Comparison of ENCODE assay signal across 11 cellular contexts in the genomic region with DNA sequence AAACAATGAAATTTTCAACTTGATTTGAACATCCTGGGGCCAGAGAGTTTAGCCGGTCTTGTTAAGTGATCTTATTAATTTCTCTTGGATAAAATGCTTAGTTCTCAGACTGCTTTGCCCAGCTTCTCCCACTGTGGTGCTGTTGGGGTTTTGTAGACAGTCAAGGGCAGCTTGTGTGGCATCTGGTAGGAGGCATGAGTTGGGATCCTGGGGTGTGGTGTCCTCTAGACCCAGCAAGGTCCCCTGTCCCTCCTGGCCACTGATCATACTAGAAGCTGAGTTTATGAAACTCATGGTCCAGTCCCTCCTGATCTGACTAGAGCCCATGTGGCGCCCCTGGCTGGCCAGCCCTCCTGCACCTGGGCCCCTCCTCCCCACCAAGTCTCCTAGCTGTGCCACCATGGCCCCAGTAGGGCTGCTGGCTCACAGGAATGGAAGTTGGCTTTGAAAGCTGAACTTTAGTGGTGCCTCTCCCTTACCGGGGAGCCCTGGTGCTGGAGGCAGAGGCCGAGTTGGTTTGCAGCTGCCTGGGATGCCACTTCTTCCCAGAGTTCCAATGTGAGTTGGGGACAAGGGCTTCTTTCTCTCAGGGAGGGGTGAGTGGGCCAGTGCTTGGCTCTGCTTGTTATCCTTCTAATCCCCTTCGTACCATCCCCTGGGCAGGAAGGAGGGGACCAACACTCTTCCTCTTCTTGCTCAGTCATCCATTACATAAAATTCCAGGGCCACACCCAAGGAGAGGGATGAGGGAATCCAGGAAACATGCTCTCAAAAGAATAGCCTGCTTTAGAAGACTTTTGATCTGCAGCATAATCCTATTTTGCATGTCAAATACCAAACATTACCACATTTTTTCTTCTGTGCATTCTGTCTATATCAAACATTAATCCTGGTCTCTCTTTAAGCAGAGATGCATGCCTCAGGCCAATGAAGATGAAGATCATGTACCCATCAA. TPM values are rescaled to one million over a fixed set of nuclear protein-coding genes. Genes with fewer than 3 reads are reported as not detected.
A peak's percentile ranks its signal among the peaks of the same experiment; 100 is the strongest.
DNase-seq lines count a peak whose midpoint lies in the region; ATAC-seq, FAIRE-seq and TF ChIP-seq lines count a peak whose summit lies in the region.
"Had no signal": no experiment of that assay in that cellular context is flagged by ENCODE, and none has a peak within 500 bp of the region (broad histone marks: within the 10 kb centered on the region; RNA-seq: fewer than 3 reads in every experiment).

No MANE protein-coding gene starts in this region.

- peak overlapping the region in 1 of 3 experiments; percentile 3 for H3K4me3 Mint-ChIP-seq in nephron

- POLR2A ChIA-PET in H1 (lab: Charles Lee; ENCODE audit: partially characterized antibody): interaction anchor here (0.6 to 2.2 kb wide), 5 partner anchors 20 to 767 kb away, joined by 3 to 8 read pairs (median 3); a partner anchor contains a TSS

- peaks cover 9% of the 10 kb centered on the region for H3K27me3 Mint-ChIP-seq in nephron (ENCODE audit: low read depth)

- no peak overlapping the region for H4K91ac ChIP-seq in H1 (replicated peaks; ENCODE audit: insufficient read length, low read length)

- ATAC-seq in right cardiac atrium (no peak), Right ventricle myocardium superior (ENCODE audit: poor library complexity) (no peak), HG03432 (IDR thresholded peaks at IDR 0.05; ENCODE audit: unreplicated experiment) (no peak), GM18870 (IDR thresholded peaks at IDR 0.05; ENCODE audit: unreplicated experiment) (no peak)

- H3K9me3 Mint-ChIP-seq in nephron: no peaks in the 10 kb centered on the region
- H3K9me3 Mint-ChIP-seq: activated naive CD4-positive, alpha-beta T cell treated with anti-CD3 and anti-CD28 coated beads, Interleukin-2, amount 50 U/mL, for 72 hours had no signal

- no peak overlapping the region for H2BK120ac ChIP-seq in H1 (replicated peaks; ENCODE audit: low read depth, low read length)

- no peaks in the 10 kb centered on the region for H3K36me3 Mint-ChIP-seq in nephron (ENCODE audit: low read depth)
- H3K36me3 Mint-ChIP-seq: activated naive CD4-positive, alpha-beta T cell treated with anti-CD3 and anti-CD28 coated beads, Interleukin-2, amount 50 U/mL, for 72 hours had no signal

- H3K23me2 ChIP-seq in H1 (ENCODE audit: low read depth, low read length): no peaks in the 10 kb centered on the region

- no peaks in the 10 kb centered on the region for H3K79me1 ChIP-seq in H1 (ENCODE audit: low read depth, low read length)

- no peak overlapping the region for H2AFZ ChIP-seq in H1 (ENCODE audit: low read length)

- no peak overlapping the region for H4K5ac ChIP-seq in H1 (ENCODE audit: insufficient read length, low read depth, low read length)

- CTCF ChIA-PET in H1 (lab: Charles Lee; ENCODE audit: partially characterized antibody): interaction anchor here (0.6 to 12.3 kb wide), 18 partner anchors 15 to 655 kb away, joined by 3 to 137 read pairs (median 15); no protein-coding TSS in a partner anchor

- peak overlapping the region; percentile 23 to 62 (median 34) for H3K27ac Mint-ChIP-seq in nephron
- H3K27ac Mint-ChIP-seq: activated naive CD4-positive, alpha-beta T cell treated with anti-CD3 and anti-CD28 coated beads, Interleukin-2, amount 50 U/mL, for 72 hours had no signal

- no peaks in the 10 kb centered on the region for H3K79me2 ChIP-seq in H1 (ENCODE audit: control insufficient read depth in 1 of 2, insufficient read depth in 2 of 2, low read length in 2 of 2)

- H2AK5ac ChIP-seq in H1 (ENCODE audit: low read depth, low read length): no peak overlapping the region

- H3K9me3 ChIP-seq in right cardiac atrium (ENCODE audit: control insufficient read depth, low read length) (no peaks in the 10 kb centered on the region), H1 (ENCODE audit: insufficient read depth in 2 of 2, low read depth in 1 of 2, low read length in 1 of 2) (no peaks in the 10 kb centered on the region)
- H3K9me3 ChIP-seq: lower lobe of right lung had no signal

- H2BK5ac ChIP-seq in H1 (ENCODE audit: low read depth, low read length): no peak overlapping the region

- H2BK15ac ChIP-seq in H1 (ENCODE audit: low read length): no peak overlapping the region

- no peaks in the 10 kb centered on the region for H4K20me1 ChIP-seq in H1 (replicated peaks in 1 of 2; ENCODE audit: control insufficient read depth in 1 of 2, insufficient read depth in 2 of 2, low read length in 2 of 2)

- H3K18ac ChIP-seq in H1 (ENCODE audit: extremely low read depth, low read length): no peak overlapping the region

- H2BK20ac ChIP-seq in H1 (ENCODE audit: low read length): no peak overlapping the region

- H3K23ac ChIP-seq in H1 (ENCODE audit: insufficient read length): no peak overlapping the region

- H3K4me2 ChIP-seq in H1 (ENCODE audit: insufficient read depth in 1 of 2, low read depth in 2 of 2, low read length in 2 of 2): no peak overlapping the region

- no peak for FAIRE-seq in H1 (lab: Jason Lieb, UNC)

- H2BK12ac ChIP-seq in H1 (ENCODE audit: low read depth, low read length): 0 out of 2 replicates have a peak overlapping the region, but pooled peaks have one; percentile 23

- 0 out of 2 replicates have a peak overlapping the region, but pooled peaks have one; percentile 53 for H4K8ac ChIP-seq in H1 (ENCODE audit: extremely low read depth, insufficient read depth, low read length)

- H3K36me3 ChIP-seq in H1 (ENCODE audit: control insufficient read depth in 2 of 4, insufficient read depth in 4 of 4, low read length in 3 of 4): no peaks in the 10 kb centered on the region
- H3K36me3 ChIP-seq: lower lobe of right lung, WERI-Rb-1 had no signal

- H3K27ac ChIP-seq in right cardiac atrium (ENCODE audit: low read length) (peak overlapping the region; percentile 13), H1 (ENCODE audit: low read depth, low read length) (no peak overlapping the region)
- H3K27ac ChIP-seq: lower lobe of right lung, WERI-Rb-1 had no signal

- no peak overlapping the region for H3K14ac ChIP-seq in H1 (ENCODE audit: insufficient read length)

- no peak overlapping the region for H3K4me3 ChIP-seq in right cardiac atrium (ENCODE audit: low read length)
- no peak overlapping the region for H3K4me3 ChIP-seq in H1 (ENCODE audit: extremely low read depth in 1 of 4, insufficient read depth in 2 of 4, low read depth in 3 of 4, low read length in 4 of 4)
- H3K4me3 ChIP-seq: lower lobe of right lung had no signal

- intact Hi-C loops in right cardiac atrium (cut with DNase I): loop anchor here (2.0 to 10.0 kb wide), 8 partner anchors 105 to 715 kb away; a partner anchor contains a TSS
- intact Hi-C loops in Right ventricle myocardium superior (cut with DNase I): loop anchor here (5.0 to 10.0 kb wide), 3 partner anchors 397 to 712 kb away; a partner anchor contains a TSS

- DNase-seq in right cardiac atrium (no peak), Right ventricle myocardium superior (no peak), H1 (ENCODE audit: low read depth in 1 of 2, low spot score in 2 of 2) (peak in 1 of 2 experiments; percentile 36), SHP77 treated with DMSO at 0.1 percent for 48 hours (lab: John Stamatoyannopoulos, UW) (no peak)
- no peak for DNase-seq in effector CD4-positive, alpha-beta T cell

- no peak overlapping the region for H3K4ac ChIP-seq in H1 (replicated peaks; ENCODE audit: insufficient read length, low read depth, low read length)

- no peak for TF ChIP-seq EP300 in H1 (IDR thresholded peaks at IDR 0.05; ENCODE audit: borderline replicate concordance in 1 of 2, low read depth in 2 of 2, low read length in 2 of 2)

- WGBS in right cardiac atrium: 62% methylated on average over 5 of the region's 5 CpGs
- 86% methylated on average over 5 of the region's 5 CpGs; no CpG with 5 or more reads in 1 of the 2 experiments for WGBS in H1 (ENCODE audit: extremely low coverage in 1 of 2, insufficient coverage in 1 of 2, insufficient read length in 1 of 2, insufficient replicate concordance in 2 of 2, low coverage in 1 of 2, low lambda C conversion rate in 2 of 2, missing lambda C conversion rate in 1 of 2), 2 experiments

- H3K4me1 ChIP-seq in right cardiac atrium (ENCODE audit: control insufficient read depth, insufficient read depth, low read length): no peaks in the 10 kb centered on the region
- H3K4me1 ChIP-seq in H1 (replicated peaks in 1 of 4; ENCODE audit: control insufficient read depth in 3 of 4, insufficient read depth in 4 of 4, low read length in 3 of 4): no peaks in the 10 kb centered on the region; a peak in 2 of 7 replicates

- TF ChIP-seq RAD21 in H1 (IDR thresholded peaks at IDR 0.05 in 1 of 2, conservative IDR thresholded peaks at IDR 0.05 in 1 of 2; ENCODE audit: low read depth in 2 of 2, low read length in 2 of 2): no peak

- no peak overlapping the region for H3K56ac ChIP-seq in H1 (replicated peaks; ENCODE audit: insufficient read length, low read depth, low read length)

- no peak for TF ChIP-seq POLR2A in H1 (IDR thresholded peaks at IDR 0.05; ENCODE audit: control extremely low read depth in 1 of 2, low read depth in 2 of 2, low read length in 2 of 2)

- H3K4me1 Mint-ChIP-seq in nephron: peaks cover 24% of the 10 kb centered on the region

- no peaks in the 10 kb centered on the region for H3K27me3 ChIP-seq in right cardiac atrium (ENCODE audit: control insufficient read depth, insufficient read depth)
- peaks cover 0 to 9% (median 5%) of the 10 kb centered on the region in 4 experiments; a peak in 5 of 7 replicates for H3K27me3 ChIP-seq in H1 (replicated peaks in 1 of 4; ENCODE audit: control insufficient read depth in 3 of 4, extremely low read depth in 1 of 4, insufficient read depth in 3 of 4, low read length in 3 of 4)

- TF ChIP-seq CTCF in H1 (IDR thresholded peaks at IDR 0.05; ENCODE audit: control extremely low read depth in 1 of 3, insufficient read depth in 1 of 3, low read depth in 1 of 3, low read length in 3 of 3) (no peak), nephron (IDR thresholded peaks at IDR 0.05; ENCODE audit: unreplicated experiment in 3 of 3) (no peak)

- no peak overlapping the region for H3K9ac ChIP-seq in H1 (replicated peaks in 1 of 4; ENCODE audit: extremely low read depth in 1 of 4, low read depth in 3 of 4, low read length in 3 of 4)

TF ChIP-seq in H1, 55 proteins besides CTCF, POLR2A, EP300 and RAD21 (continues in another document):
- TF ChIP-seq SP1 (IDR thresholded peaks at IDR 0.05; ENCODE audit: low read depth, low read length) (no peak), CTBP2 (IDR thresholded peaks at IDR 0.05; ENCODE audit: borderline replicate concordance, insufficient read depth, insufficient read length, low read length) (no peak)

RNA-seq across cellular contexts. Expression of a gene that starts 37.5 kb away (rescaled TPM):
- total RNA-seq in right cardiac atrium (1 to 10 TPM; 3.5 to 5.9 (median 5.0) TPM), Right ventricle myocardium superior (2.3 TPM)
- polyA plus RNA-seq in right cardiac atrium (4.6 TPM), H1 (2011; rRNA removed) (7.0 and 9.5 TPM in 2 replicates)
- 2.5 and 3.2 TPM in 2 replicates for total RNA-seq in H1 (2021; fragmentation: NEBNext Ultra II Directional; extraction: Animal tissue kit (Norgen Biotek cat#: 25700))
- 5.4 TPM for polyA plus RNA-seq in H1 (2011; cell fraction: cytosol; rRNA removed)
- polyA plus RNA-seq in H1 (2011; cell fraction: nucleus; rRNA removed): 12.8 TPM
- 2.2 to 6.4 TPM (median 4.5 TPM) in 4 replicates for polyA plus RNA-seq in H1 (2012, experiment 1 of 2)
- polyA plus RNA-seq in H1 (2012, experiment 2 of 2): 2.6 TPM
- 1.8 TPM for polyA plus RNA-seq in H1 (2013, experiment 1 of 2)
- polyA plus RNA-seq in H1 (2013, experiment 2 of 2): 1.7 TPM
- polyA minus RNA-seq in H1 (2011; rRNA and poly(A)+ RNA removed): 3.3 and 5.6 TPM in 2 replicates
- polyA minus RNA-seq in H1 (2011; cell fraction: cytosol; rRNA and poly(A)+ RNA removed): 1.4 TPM
- polyA minus RNA-seq in H1 (2011; cell fraction: nucleus; rRNA and poly(A)+ RNA removed): 5.7 TPM
